32 cellular contexts compared by ENCODE assay signal in genomic region chr15:99593070-99593469, GRCh38.
"Had no signal": no experiment of that assay in that cellular context is flagged by ENCODE, and none has a peak within 500 bp of the region (broad histone marks: within the 10 kb centered on the region; RNA-seq: fewer than 3 reads in every experiment).

No MANE protein-coding gene starts in this region.

- H3K27ac Mint-ChIP-seq: activated CD4-positive, alpha-beta memory T cell treated with anti-CD3 and anti-CD28 coated beads for 36 hours; activated CD4-positive, alpha-beta T cell treated with anti-CD3 and anti-CD28 coated beads, Interleukin-2, amount 10 ng/mL, durations not matched to agents 24 days and 14 days; activated naive CD4-positive, alpha-beta T cell treated with anti-CD3 and anti-CD28 coated beads, Interleukin-2, amount 10 ng/mL, durations not matched to agents 7 days and 5 days; activated naive CD8-positive, alpha-beta T cell treated with anti-CD3 and anti-CD28 coated beads, Interleukin-2, amount 10 ng/mL, durations not matched to agents 7 days and 5 days; activated T-helper 1 cell treated with anti-CD3 and anti-CD28 coated beads, Interleukin-12 subunit alpha, Interleukin-12 subunit beta, Interleukin-2, Interleukin-4 antibody, amounts not matched to agents 30 ng/mL and 10 ng/mL and 1 ng/mL, durations not matched to agents 14 hours and 24 hours and 36 hours; dendritic cell treated with granulocyte-macrophage colony-stimulating factor and Interleukin-4, amounts not matched to agents 40 ng/mL and 50 ng/mL, for 4 days; endodermal cell; mesothelial cell of epicardium; progenitor cell of endocrine pancreas; stimulated activated naive B cell treated with anti-CD40 and anti-IgM and Interleukin-4, amounts not matched to agents 10 μg/mL and 1 μg/mL and 100 μg/mL, for 72 hours; T-helper 17 cell had no signal

- H3K27me3 ChIP-seq: ascending aorta, brain microvascular endothelial cell, esophagus muscularis mucosa, foreskin keratinocyte, heart right ventricle, neutrophil, ovary, stomach, thyroid gland, upper lobe of left lung had no signal

- DNase-seq: activated CD4-positive, alpha-beta memory T cell treated with anti-CD3 and anti-CD28 coated beads for 36 hours; activated CD4-positive, alpha-beta T cell treated with anti-CD3 and anti-CD28 coated beads, Interleukin-2, amount 10 ng/mL, durations not matched to agents 24 days and 14 days; activated CD8-positive, alpha-beta memory T cell treated with anti-CD3 and anti-CD28 coated beads, Interleukin-2, amount 50 U/mL, for 4 hours; activated gamma-delta T cell; activated naive CD4-positive, alpha-beta T cell treated with anti-CD3 and anti-CD28 coated beads, Interleukin-2, amount 10 ng/mL, durations not matched to agents 7 days and 5 days; activated naive CD8-positive, alpha-beta T cell treated with anti-CD3 and anti-CD28 coated beads, Interleukin-2, amount 10 ng/mL, durations not matched to agents 7 days and 5 days; activated T-cell treated with anti-CD3 and anti-CD28 coated beads, Interleukin-2, amount 50 U/mL, for 1 hour; central memory CD4-positive, alpha-beta T cell; endodermal cell; heart right ventricle; kidney glomerular epithelial cell; naive B cell; nephron progenitor cell; ovary; stimulated activated CD4-positive, alpha-beta T cell treated with anti-CD3 and anti-CD28 coated beads, Interleukin-15, amount 100 ng/mL, for 24 hours; stimulated activated CD4-positive, alpha-beta T cell treated with anti-CD3 and anti-CD28 coated beads, Interleukin-2, amount 100 ng/mL, for 24 hours; stimulated activated naive B cell treated with anti-CD40 and anti-IgM and Interleukin-4, amounts not matched to agents 10 μg/mL and 1 μg/mL and 100 μg/mL, for 72 hours; stomach; T-helper 17 cell; thyroid gland; upper lobe of left lung had no signal

- H3K27ac ChIP-seq: ascending aorta, brain microvascular endothelial cell, esophagus muscularis mucosa, foreskin keratinocyte, neutrophil, ovary, stomach, thyroid gland, VCaP had no signal

- H3K4me1 ChIP-seq: ascending aorta, foreskin keratinocyte had no signal

- H3K4me1 Mint-ChIP-seq: endodermal cell, nephron progenitor cell had no signal

- H3K4me3 ChIP-seq: ascending aorta, esophagus muscularis mucosa, heart right ventricle, ovary, stomach, thyroid gland, upper lobe of left lung had no signal

- H3K4me3 Mint-ChIP-seq: activated CD4-positive, alpha-beta memory T cell treated with anti-CD3 and anti-CD28 coated beads for 36 hours; activated CD4-positive, alpha-beta T cell treated with anti-CD3 and anti-CD28 coated beads, Interleukin-2, amount 10 ng/mL, durations not matched to agents 24 days and 14 days; activated naive CD4-positive, alpha-beta T cell treated with anti-CD3 and anti-CD28 coated beads, Interleukin-2, amount 10 ng/mL, durations not matched to agents 7 days and 5 days; activated naive CD8-positive, alpha-beta T cell treated with anti-CD3 and anti-CD28 coated beads, Interleukin-2, amount 10 ng/mL, durations not matched to agents 7 days and 5 days; activated T-helper 1 cell treated with anti-CD3 and anti-CD28 coated beads, Interleukin-12 subunit alpha, Interleukin-12 subunit beta, Interleukin-2, Interleukin-4 antibody, amounts not matched to agents 30 ng/mL and 10 ng/mL and 1 ng/mL, durations not matched to agents 14 hours and 24 hours and 36 hours; dendritic cell treated with granulocyte-macrophage colony-stimulating factor and Interleukin-4, amounts not matched to agents 40 ng/mL and 50 ng/mL, for 4 days; endodermal cell; mesothelial cell of epicardium; nephron progenitor cell; stimulated activated naive B cell treated with anti-CD40 and anti-IgM and Interleukin-4, amounts not matched to agents 10 μg/mL and 1 μg/mL and 100 μg/mL, for 72 hours; T-helper 17 cell had no signal

- H3K9me3 ChIP-seq: neutrophil, ovary, stomach, thyroid gland, upper lobe of left lung had no signal

- H3K27me3 Mint-ChIP-seq: activated CD4-positive, alpha-beta memory T cell treated with anti-CD3 and anti-CD28 coated beads for 36 hours; activated CD4-positive, alpha-beta T cell treated with anti-CD3 and anti-CD28 coated beads, Interleukin-2, amount 10 ng/mL, durations not matched to agents 24 days and 14 days; activated naive CD4-positive, alpha-beta T cell treated with anti-CD3 and anti-CD28 coated beads, Interleukin-2, amount 10 ng/mL, durations not matched to agents 7 days and 5 days; activated naive CD8-positive, alpha-beta T cell treated with anti-CD3 and anti-CD28 coated beads, Interleukin-2, amount 10 ng/mL, durations not matched to agents 7 days and 5 days; dendritic cell treated with granulocyte-macrophage colony-stimulating factor and Interleukin-4, amounts not matched to agents 40 ng/mL and 50 ng/mL, for 4 days; naive B cell; progenitor cell of endocrine pancreas; stimulated activated naive B cell treated with anti-CD40 and anti-IgM and Interleukin-4, amounts not matched to agents 10 μg/mL and 1 μg/mL and 100 μg/mL, for 72 hours; T-helper 17 cell had no signal

- ATAC-seq: activated CD4-positive, CD25-positive, alpha-beta regulatory T cell treated with anti-CD3 and anti-CD28 coated beads, Interleukin-2, amount 50 U/mL, for 24 hours; stimulated activated naive B cell treated with anti-CD40 and anti-IgM and Interleukin-4, amounts not matched to agents 10 μg/mL and 1 μg/mL and 100 μg/mL, for 72 hours; T-helper 17 cell had no signal

- H3K36me3 ChIP-seq: ascending aorta, brain microvascular endothelial cell, esophagus muscularis mucosa, neutrophil, ovary, stomach, thyroid gland, upper lobe of left lung had no signal
